In the genomic region with DNA sequence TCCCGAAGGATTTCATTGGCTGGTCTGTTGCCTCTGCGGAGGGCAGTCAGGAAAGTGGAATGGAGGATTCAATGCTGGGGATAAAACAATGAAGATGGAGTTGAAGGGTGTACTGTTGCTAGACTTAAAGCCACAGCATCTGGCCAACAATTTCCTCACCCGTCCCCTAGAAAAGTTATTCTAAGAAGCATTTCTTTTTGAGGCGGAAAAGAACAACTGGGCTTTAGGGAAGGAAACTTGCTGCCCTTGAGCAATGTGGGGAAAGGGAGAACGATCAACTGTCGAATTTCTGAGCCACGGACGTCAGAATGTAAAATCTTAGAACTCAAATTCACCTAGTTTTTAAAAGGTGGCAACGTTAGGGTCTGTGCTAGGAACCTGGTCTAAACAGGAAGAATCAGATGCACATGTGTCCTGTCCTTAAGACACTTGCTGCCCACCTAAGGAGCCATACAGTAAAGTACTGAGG, we compare ENCODE assay signal across 7 cellular contexts. TPM values are rescaled to one million over a fixed set of nuclear protein-coding genes. Genes with fewer than 3 reads are reported as not detected.
DNase-seq lines count a peak whose midpoint lies in the region; ATAC-seq and TF ChIP-seq lines count a peak whose summit lies in the region.

No MANE protein-coding gene starts in this region.

- H3K36me3 Mint-ChIP-seq in neural crest cell (ENCODE audit: low read depth): peaks cover 27% of the 10 kb centered on the region

- no peaks in the 10 kb centered on the region for H3K9me2 ChIP-seq in Loucy (replicated peaks; ENCODE audit: low read depth, low read length)

- peaks cover 6% of the 10 kb centered on the region; the same call in 1 of the 2 replicates for H3K36me3 ChIP-seq in Loucy (ENCODE audit: insufficient read depth, low read length)
- H3K36me3 ChIP-seq in ectodermal cell (ENCODE audit: control insufficient read depth, insufficient read depth, low read length): no peaks in the 10 kb centered on the region

- TF ChIP-seq CTCF in Loucy (conservative IDR thresholded peaks at IDR 0.05; ENCODE audit: low read length) (no peak), neural crest cell (conservative IDR thresholded peaks at IDR 0.05) (no peak)

- peaks cover 22% of the 10 kb centered on the region for H3K27me3 Mint-ChIP-seq in neural crest cell (ENCODE audit: low read depth)

- peaks cover 9% of the 10 kb centered on the region for H3K9me3 Mint-ChIP-seq in neural crest cell

- H3K4me1 Mint-ChIP-seq in neural crest cell: peaks cover 36% of the 10 kb centered on the region

- peaks cover 7% of the 10 kb centered on the region for H3K27me3 ChIP-seq in Loucy (ENCODE audit: insufficient read depth, low read length, poor library complexity, severe bottlenecking)
- peaks cover 7% of the 10 kb centered on the region for H3K27me3 ChIP-seq in ectodermal cell (ENCODE audit: control insufficient read depth, insufficient read depth, low read length, poor library complexity, severe bottlenecking)

- peak overlapping the region; percentile 96 for H3K4me2 ChIP-seq in Loucy (ENCODE audit: low read depth, low read length, poor library complexity, severe bottlenecking)

- DNase-seq in neural crest cell (ENCODE audit: low read depth, low spot score): no peak
- DNase-seq in HK-2 (ENCODE audit: unreplicated experiment): no peak
- DNase-seq in NCI-H2107 (lab: John Stamatoyannopoulos, UW): no peak

- H3K9ac ChIP-seq in Loucy (ENCODE audit: low read depth, low read length, poor library complexity, severe bottlenecking): peak overlapping the region; percentile 100

- no peaks in the 10 kb centered on the region for H3K9me3 ChIP-seq in Loucy (ENCODE audit: insufficient read depth, low read depth, low read length)
- H3K9me3 ChIP-seq in ectodermal cell (ENCODE audit: control insufficient read depth, low read length): peaks cover 3% of the 10 kb centered on the region

- H3K27ac ChIP-seq in ectodermal cell (ENCODE audit: insufficient read depth, low read depth, low read length, poor library complexity, severe bottlenecking): peak overlapping the region; percentile 100

- ATAC-seq in GM18499 (IDR thresholded peaks at IDR 0.05; ENCODE audit: insufficient read depth, unreplicated experiment) (peak; percentile 21), GM18519 (IDR thresholded peaks at IDR 0.05; ENCODE audit: low FRiP score, unreplicated experiment) (no peak)

- 0 to 5% methylated on average over 9 of the region's 9 CpGs for WGBS in ectodermal cell, 2 experiments

- H3K4me3 ChIP-seq in Loucy (ENCODE audit: low read length, poor library complexity, severe bottlenecking) (peak overlapping the region; percentile 91), ectodermal cell (ENCODE audit: insufficient read depth, low read depth, low read length) (peak overlapping the region; percentile 99)

- peak overlapping the region; percentile 95; the same call in 1 of the 2 replicates for H2AFZ ChIP-seq in Loucy (ENCODE audit: low read length)

- peak overlapping the region; percentile 97 for H3K4me3 Mint-ChIP-seq in neural crest cell

- H3K27ac Mint-ChIP-seq in neural crest cell (ENCODE audit: unreplicated experiment): peak overlapping the region; percentile 100

- peaks cover 34% of the 10 kb centered on the region for H3K79me2 ChIP-seq in Loucy (ENCODE audit: insufficient read depth, low read length)

- peaks cover 11% of the 10 kb centered on the region for H3K4me1 ChIP-seq in Loucy (ENCODE audit: insufficient read depth, low read length, poor library complexity, severe bottlenecking)
- H3K4me1 ChIP-seq in ectodermal cell (ENCODE audit: control insufficient read depth, insufficient read depth, low read length): peaks cover 5% of the 10 kb centered on the region

- H3F3A ChIP-seq in Loucy (ENCODE audit: low read depth): peaks cover 15% of the 10 kb centered on the region

- no peaks in the 10 kb centered on the region for H4K20me1 ChIP-seq in Loucy (ENCODE audit: insufficient read depth, low read length, poor library complexity, severe bottlenecking)

RNA-seq across cellular contexts. Expression of gene FMC1, which starts 0.7 kb away (rescaled TPM):
- 35.8 TPM for polyA plus RNA-seq in ectodermal cell (2013, experiment 1 of 4)
- polyA plus RNA-seq in ectodermal cell (2013, experiment 2 of 4): 31.9 TPM
- 41.5 TPM for polyA plus RNA-seq in ectodermal cell (2013, experiment 3 of 4)
- polyA plus RNA-seq in ectodermal cell (2013, experiment 4 of 4): 51.8 TPM
- 18.3 and 24.8 TPM in 2 replicates for total RNA-seq in neural crest cell

RNA-seq across cellular contexts. Expression of gene LUC7L2, which starts 17.9 kb away (rescaled TPM):
- 83.7 TPM for polyA plus RNA-seq in ectodermal cell (2013, experiment 1 of 4)
- polyA plus RNA-seq in ectodermal cell (2013, experiment 2 of 4): 82.8 TPM
- 56.9 TPM for polyA plus RNA-seq in ectodermal cell (2013, experiment 3 of 4)
- 63.0 TPM for polyA plus RNA-seq in ectodermal cell (2013, experiment 4 of 4)
- 102 and 107 TPM in 2 replicates for total RNA-seq in neural crest cell
